19 cellular contexts compared by ENCODE assay signal in genomic region chr7:124399941-124400340, GRCh38.
DNase-seq lines count a peak whose midpoint lies in the region; ATAC-seq and TF ChIP-seq lines count a peak whose summit lies in the region.
"Had no signal": no experiment of that assay in that cellular context is flagged by ENCODE, and none has a peak within 500 bp of the region (broad histone marks: within the 10 kb centered on the region; RNA-seq: fewer than 3 reads in every experiment).

No MANE protein-coding gene starts in this region.

- H3K36me3 ChIP-seq in neuronal stem cell (replicated peaks in 1 of 2; ENCODE audit: control insufficient read depth in 2 of 2, insufficient read depth in 2 of 2, low read length in 2 of 2) = no peaks in the 10 kb centered on the region
- H3K36me3 ChIP-seq: heart right ventricle, neural progenitor cell, upper lobe of left lung had no signal

- H3K9me3 Mint-ChIP-seq in activated CD8-positive, alpha-beta memory T cell treated with anti-CD3 and anti-CD28 coated beads, Interleukin-2, amount 10 ng/mL, durations not matched to agents 7 days and 5 days (ENCODE audit: low read depth) = peaks cover 8% of the 10 kb centered on the region
- H3K9me3 Mint-ChIP-seq in activated T-helper 17 cell treated with anti-CD3 and anti-CD28 coated beads, Interleukin-2, amount 50 U/mL, for 72 hours = peaks cover 25% of the 10 kb centered on the region
- H3K9me3 Mint-ChIP-seq: neural progenitor cell had no signal

- H3K9ac ChIP-seq in neuronal stem cell (ENCODE audit: low read depth, low read length, poor library complexity) = no peak overlapping the region
- H3K9ac ChIP-seq: neural progenitor cell had no signal

- no peak overlapping the region for H3K23ac ChIP-seq in neuronal stem cell (ENCODE audit: low read depth, low read length, poor library complexity)

- H4K8ac ChIP-seq in neuronal stem cell (ENCODE audit: low read depth, low read length) = no peak overlapping the region

- no peak overlapping the region for H2AFZ ChIP-seq in neuronal stem cell (ENCODE audit: low read length)
- H2AFZ ChIP-seq: neural progenitor cell had no signal

- no peaks in the 10 kb centered on the region for H3K4me1 Mint-ChIP-seq in activated CD8-positive, alpha-beta memory T cell treated with anti-CD3 and anti-CD28 coated beads, Interleukin-2, amount 10 ng/mL, durations not matched to agents 7 days and 5 days
- H3K4me1 Mint-ChIP-seq in activated T-helper 17 cell treated with anti-CD3 and anti-CD28 coated beads, Interleukin-2, amount 50 U/mL, for 72 hours = no peaks in the 10 kb centered on the region
- H3K4me1 Mint-ChIP-seq: CD8-positive, alpha-beta memory T cell; neural progenitor cell had no signal

- no peak overlapping the region for H2BK15ac ChIP-seq in neuronal stem cell (ENCODE audit: low read length)

- no peak overlapping the region for H3K4me2 ChIP-seq in neuronal stem cell (ENCODE audit: insufficient read depth, low read length, poor library complexity, severe bottlenecking)
- H3K4me2 ChIP-seq: neural progenitor cell had no signal

- no peak for TF ChIP-seq CTCF in GM10266 (IDR thresholded peaks at IDR 0.05; ENCODE audit: control insufficient read depth, insufficient read depth, low read depth, missing control alignments)

- no peak overlapping the region for H3K4me3 ChIP-seq in neuronal stem cell (ENCODE audit: low read length in 2 of 2)
- H3K4me3 ChIP-seq: coronary artery, heart right ventricle, neural progenitor cell, upper lobe of left lung had no signal

- H3K27ac Mint-ChIP-seq in activated CD8-positive, alpha-beta memory T cell treated with anti-CD3 and anti-CD28 coated beads, Interleukin-2, amount 10 ng/mL, durations not matched to agents 7 days and 5 days = no peak overlapping the region
- H3K27ac Mint-ChIP-seq in activated T-helper 17 cell treated with anti-CD3 and anti-CD28 coated beads, Interleukin-2, amount 50 U/mL, for 72 hours = no peak overlapping the region
- H3K27ac Mint-ChIP-seq: CD8-positive, alpha-beta memory T cell; neural progenitor cell had no signal

- H3K9me3 ChIP-seq in neuronal stem cell (replicated peaks in 1 of 2; ENCODE audit: control insufficient read depth in 2 of 2, insufficient read depth in 1 of 2, low read depth in 1 of 2, low read length in 2 of 2) = no peaks in the 10 kb centered on the region
- H3K9me3 ChIP-seq: heart right ventricle, upper lobe of left lung had no signal

- DNase-seq in GM10266 (ENCODE audit: extremely low spot score) (peak; percentile 1), OCI-M1 (lab: John Stamatoyannopoulos, UW) (peak; percentile 60), neuronal stem cell (ENCODE audit: low spot score) (no peak), MV-4-11 (lab: John Stamatoyannopoulos, UW) (no peak)
- no peak for DNase-seq in activated CD8-positive, alpha-beta memory T cell treated with anti-CD3 and anti-CD28 coated beads, Interleukin-2, amount 10 ng/mL, durations not matched to agents 7 days and 5 days
- DNase-seq: CD8-positive, alpha-beta memory T cell; heart right ventricle; NCI-H1048; NCI-H526 treated with DMSO at 0.1 percent for 48 hours; small intestine; stimulated activated CD4-positive, alpha-beta T cell treated with anti-CD3 and anti-CD28 coated beads, Interleukin-2, amount 100 ng/mL, for 48 hours; upper lobe of left lung had no signal

- H3K79me1 ChIP-seq in neuronal stem cell (ENCODE audit: low read depth, low read length) = no peaks in the 10 kb centered on the region

- H3K14ac ChIP-seq in neuronal stem cell (ENCODE audit: low read length) = no peak overlapping the region

- H2AK5ac ChIP-seq in neuronal stem cell (ENCODE audit: low read depth, low read length) = no peak overlapping the region

- H3K4me1 ChIP-seq in neuronal stem cell (ENCODE audit: control insufficient read depth in 2 of 2, insufficient read depth in 1 of 2, low read depth in 1 of 2, low read length in 2 of 2) = no peaks in the 10 kb centered on the region
- H3K4me1 ChIP-seq: heart right ventricle, neural progenitor cell, upper lobe of left lung had no signal

- no peak overlapping the region for H2BK120ac ChIP-seq in neuronal stem cell (ENCODE audit: low read depth, low read length)

- no peaks in the 10 kb centered on the region for H3K36me3 Mint-ChIP-seq in activated CD8-positive, alpha-beta memory T cell treated with anti-CD3 and anti-CD28 coated beads, Interleukin-2, amount 10 ng/mL, durations not matched to agents 7 days and 5 days
- no peaks in the 10 kb centered on the region for H3K36me3 Mint-ChIP-seq in activated T-helper 17 cell treated with anti-CD3 and anti-CD28 coated beads, Interleukin-2, amount 50 U/mL, for 72 hours (ENCODE audit: low read depth)
- H3K36me3 Mint-ChIP-seq: CD8-positive, alpha-beta memory T cell; neural progenitor cell had no signal

- H4K91ac ChIP-seq in neuronal stem cell (ENCODE audit: low read depth, low read length, poor library complexity) = no peak overlapping the region

- CTCF ChIA-PET in activated CD8-positive, alpha-beta memory T cell treated with anti-CD3 and anti-CD28 coated beads, Interleukin-2, amount 10 ng/mL, durations not matched to agents 7 days and 5 days (lab: Charles Lee) = no interaction called here

- no peak overlapping the region for H3K27ac ChIP-seq in neuronal stem cell (replicated peaks; ENCODE audit: low read length)
- H3K27ac ChIP-seq: coronary artery, heart right ventricle, neural progenitor cell, upper lobe of left lung had no signal

- H2BK5ac ChIP-seq in neuronal stem cell (ENCODE audit: low read length) = no peak overlapping the region

- H3K27me3 ChIP-seq in neuronal stem cell (ENCODE audit: control insufficient read depth in 3 of 3, insufficient read depth in 3 of 3, low read depth in 1 of 3, low read length in 3 of 3) = no peaks in the 10 kb centered on the region
- H3K27me3 ChIP-seq: heart right ventricle, neural progenitor cell, upper lobe of left lung had no signal

- no peak overlapping the region for H3K18ac ChIP-seq in neuronal stem cell (ENCODE audit: low read length)

- H3K27me3 Mint-ChIP-seq in activated CD8-positive, alpha-beta memory T cell treated with anti-CD3 and anti-CD28 coated beads, Interleukin-2, amount 10 ng/mL, durations not matched to agents 7 days and 5 days = no peaks in the 10 kb centered on the region
- no peaks in the 10 kb centered on the region for H3K27me3 Mint-ChIP-seq in activated T-helper 17 cell treated with anti-CD3 and anti-CD28 coated beads, Interleukin-2, amount 50 U/mL, for 72 hours
- H3K27me3 Mint-ChIP-seq: CD8-positive, alpha-beta memory T cell had no signal

- ATAC-seq in GM18868 (IDR thresholded peaks at IDR 0.05; ENCODE audit: unreplicated experiment) (peak; percentile 98), HG03432 (IDR thresholded peaks at IDR 0.05; ENCODE audit: unreplicated experiment) (peak; percentile 76)
- no peak for ATAC-seq in activated CD8-positive, alpha-beta memory T cell treated with anti-CD3 and anti-CD28 coated beads, Interleukin-2, amount 10 ng/mL, durations not matched to agents 7 days and 5 days
- ATAC-seq in activated T-helper 17 cell treated with anti-CD3 and anti-CD28 coated beads, Interleukin-2, amount 50 U/mL, for 72 hours (replicated peaks) = no peak
- ATAC-seq: activated CD4-positive, CD25-positive, alpha-beta regulatory T cell treated with anti-CD3 and anti-CD28 coated beads, Interleukin-2, amount 50 U/mL, for 24 hours; heart right ventricle; Panc1 had no signal

- no peak overlapping the region for H3K4me3 Mint-ChIP-seq in activated CD8-positive, alpha-beta memory T cell treated with anti-CD3 and anti-CD28 coated beads, Interleukin-2, amount 10 ng/mL, durations not matched to agents 7 days and 5 days
- H3K4me3 Mint-ChIP-seq in activated T-helper 17 cell treated with anti-CD3 and anti-CD28 coated beads, Interleukin-2, amount 50 U/mL, for 72 hours = no peak overlapping the region
- H3K4me3 Mint-ChIP-seq: CD8-positive, alpha-beta memory T cell; neural progenitor cell had no signal

- no CpG with 5 or more reads among the region's 1 CpG for WGBS in neuronal stem cell (ENCODE audit: extremely low coverage in 2 of 2, insufficient read length in 2 of 2, insufficient replicate concordance in 1 of 2), 2 donors

- no peak overlapping the region for H3K4ac ChIP-seq in neuronal stem cell (ENCODE audit: low read length)

- H2BK12ac ChIP-seq in neuronal stem cell (ENCODE audit: low read length) = no peak overlapping the region

Comparison
In these comparisons a context has a peak if more than half of its experiments do, and no peak if none do; other contexts are left out.
1. DNase-seq: peak in GM10266 (single experiment) and OCI-M1 (single experiment); none in activated CD8-positive, alpha-beta memory T cell treated with anti-CD3 and anti-CD28 coated beads, Interleukin-2, amount 10 ng/mL, durations not matched to agents 7 days and 5 days (single experiment), neuronal stem cell (single experiment) and MV-4-11 (single experiment).
2. ATAC-seq: peak in GM18868 (single experiment) and HG03432 (single experiment); none in activated CD8-positive, alpha-beta memory T cell treated with anti-CD3 and anti-CD28 coated beads, Interleukin-2, amount 10 ng/mL, durations not matched to agents 7 days and 5 days (single experiment) and activated T-helper 17 cell treated with anti-CD3 and anti-CD28 coated beads, Interleukin-2, amount 50 U/mL, for 72 hours (single experiment).